Comparison of ENCODE assay signal across 1 cellular context in genomic region chr17:76039121-76039520, GRCh38.
TF ChIP-seq lines count a peak whose summit lies in the region.

No MANE protein-coding gene starts in this region.

TF ChIP-seq in K562, 482 proteins besides CTCF, POLR2A, EP300 and RAD21:
- no peak for TF ChIP-seq ZBTB8A (IDR thresholded peaks at IDR 0.05; ENCODE audit: partially characterized antibody)
- no peak for TF ChIP-seq ZBTB40 (IDR thresholded peaks at IDR 0.05)
- no peak for TF ChIP-seq ZBTB40 (CRISPR knock-in tag; IDR thresholded peaks at IDR 0.05)
- no peak for TF ChIP-seq ZNF217 (CRISPR knock-in tag; IDR thresholded peaks at IDR 0.05)
- no peak for TF ChIP-seq SMARCC2 (IDR thresholded peaks at IDR 0.05; ENCODE audit: low read depth)
- TF ChIP-seq FOXP1 (CRISPR knock-in tag; IDR thresholded peaks at IDR 0.05): no peak
- peak; percentile 62 for TF ChIP-seq MEIS2 (IDR thresholded peaks at IDR 0.05; ENCODE audit: partially characterized antibody)
- no peak for TF ChIP-seq PBX2 (CRISPR knock-in tag; IDR thresholded peaks at IDR 0.05; ENCODE audit: low read depth)
- peak; percentile 47 for TF ChIP-seq PBX2 (tag; conservative IDR thresholded peaks at IDR 0.05; ENCODE audit: low read depth)
- no peak for TF ChIP-seq MBD1 (CRISPR knock-in tag; IDR thresholded peaks at IDR 0.05)
- TF ChIP-seq PKNOX1 (IDR thresholded peaks at IDR 0.05): peak; percentile 42; the same call in 1 of the 2 replicates
- no peak for TF ChIP-seq ESRRB (CRISPR knock-in tag; IDR thresholded peaks at IDR 0.05; ENCODE audit: borderline replicate concordance)
